Comparison of ENCODE assay signal across 8 cellular contexts in genomic region chr7:37352974-37353948, GRCh38.
DNase-seq lines count a peak whose midpoint lies in the region; ATAC-seq and TF ChIP-seq lines count a peak whose summit lies in the region.

No MANE protein-coding gene starts in this region.

- H3K9ac ChIP-seq in skeletal muscle tissue (ENCODE audit: low read depth in 1 of 3, low read length in 3 of 3), result no peak overlapping the region

- H3K27me3 Mint-ChIP-seq in WTC11 (ENCODE audit: low read depth), result no peaks in the 10 kb centered on the region

- no peaks in the 10 kb centered on the region for H3K9me3 Mint-ChIP-seq in WTC11

- POLR2A ChIA-PET in WTC11 (lab: Charles Lee), result no interaction called here

- H3K36me3 ChIP-seq in skeletal muscle tissue (ENCODE audit: control insufficient read depth in 3 of 3, insufficient read depth in 3 of 3, low read length in 3 of 3), result no peaks in the 10 kb centered on the region

- H3K4me3 Mint-ChIP-seq in WTC11, result no peak overlapping the region

- CTCF ChIA-PET in WTC11 (lab: Charles Lee), result interaction anchor here (0.6 to 3.4 kb wide), 7 partner anchors 20 to 145 kb away, joined by 3 to 26 read pairs (median 5); no protein-coding TSS in a partner anchor

- H3K27ac Mint-ChIP-seq in WTC11, result peak overlapping the region; percentile 92

- H3K4me1 ChIP-seq in skeletal muscle tissue (ENCODE audit: control insufficient read depth in 3 of 3, insufficient read depth in 3 of 3, low read length in 3 of 3), result peaks cover 5 to 28% (median 22%) of the 10 kb centered on the region in 3 donors

- H3K36me3 Mint-ChIP-seq in WTC11, result no peaks in the 10 kb centered on the region

- H3K27ac ChIP-seq in dorsolateral prefrontal cortex (peak overlapping the region in 45 of 59 donors; percentile 3 to 82 (median 64)), skeletal muscle tissue (ENCODE audit: low read depth, low read length) (peak overlapping the region; percentile 54)

- DNase-seq in HUDEP-2 (lab: John Stamatoyannopoulos, UW; ENCODE audit: unreplicated experiment in 76 of 76) (peak in 51 of 76 experiments; percentile 12 to 84 (median 55)), WTC11 (ENCODE audit: low spot score) (peak; percentile 42), dorsolateral prefrontal cortex (no peak), putamen (ENCODE audit: low spot score) (no peak), hypothalamus (lab: John Stamatoyannopoulos, UW) (no peak)

- no peaks in the 10 kb centered on the region for H3K9me3 ChIP-seq in skeletal muscle tissue (ENCODE audit: control insufficient read depth in 3 of 3, low read length in 3 of 3)

- H3K4me3 ChIP-seq in dorsolateral prefrontal cortex, result peak overlapping the region in 20 of 59 donors; percentile 0 to 37 (median 20)
- no peak overlapping the region for H3K4me3 ChIP-seq in skeletal muscle tissue (ENCODE audit: low read length in 3 of 3)

- intact Hi-C loops in dorsolateral prefrontal cortex (cut with DNase I), result loop anchor here in 1 of 2 donors (5.0 kb wide), 1 partner anchor 74 kb away; no protein-coding TSS in a partner anchor

- ATAC-seq in GM21515 (IDR thresholded peaks at IDR 0.05; ENCODE audit: unreplicated experiment) (peak; percentile 57), WTC11 (peak; percentile 84)

- peaks cover 31% of the 10 kb centered on the region for H3K4me1 Mint-ChIP-seq in WTC11

- H3K27me3 ChIP-seq in dorsolateral prefrontal cortex, result no peaks in the 10 kb centered on the region
- no peaks in the 10 kb centered on the region for H3K27me3 ChIP-seq in skeletal muscle tissue (ENCODE audit: control insufficient read depth in 3 of 3, insufficient read depth in 3 of 3, low read length in 3 of 3)

- TF ChIP-seq CTCF in GM12801 (IDR thresholded peaks at IDR 0.05; ENCODE audit: extremely low read depth, insufficient read length), result peak; percentile 79
- peak; percentile 24; the same call in 1 of the 2 replicates for TF ChIP-seq CTCF in WTC11 (IDR thresholded peaks at IDR 0.05)
- peak in 9 of 56 donors; percentile 5 to 31 (median 15) for TF ChIP-seq CTCF in dorsolateral prefrontal cortex (IDR thresholded peaks at IDR 0.05 in 54 of 56, conservative IDR thresholded peaks at IDR 0.05 in 2 of 56; ENCODE audit: low read depth in 1 of 56, partially characterized antibody in 56 of 56)

TF ChIP-seq in WTC11, 78 proteins besides CTCF, POLR2A, EP300 and RAD21:
- TF ChIP-seq, protein P1, sequence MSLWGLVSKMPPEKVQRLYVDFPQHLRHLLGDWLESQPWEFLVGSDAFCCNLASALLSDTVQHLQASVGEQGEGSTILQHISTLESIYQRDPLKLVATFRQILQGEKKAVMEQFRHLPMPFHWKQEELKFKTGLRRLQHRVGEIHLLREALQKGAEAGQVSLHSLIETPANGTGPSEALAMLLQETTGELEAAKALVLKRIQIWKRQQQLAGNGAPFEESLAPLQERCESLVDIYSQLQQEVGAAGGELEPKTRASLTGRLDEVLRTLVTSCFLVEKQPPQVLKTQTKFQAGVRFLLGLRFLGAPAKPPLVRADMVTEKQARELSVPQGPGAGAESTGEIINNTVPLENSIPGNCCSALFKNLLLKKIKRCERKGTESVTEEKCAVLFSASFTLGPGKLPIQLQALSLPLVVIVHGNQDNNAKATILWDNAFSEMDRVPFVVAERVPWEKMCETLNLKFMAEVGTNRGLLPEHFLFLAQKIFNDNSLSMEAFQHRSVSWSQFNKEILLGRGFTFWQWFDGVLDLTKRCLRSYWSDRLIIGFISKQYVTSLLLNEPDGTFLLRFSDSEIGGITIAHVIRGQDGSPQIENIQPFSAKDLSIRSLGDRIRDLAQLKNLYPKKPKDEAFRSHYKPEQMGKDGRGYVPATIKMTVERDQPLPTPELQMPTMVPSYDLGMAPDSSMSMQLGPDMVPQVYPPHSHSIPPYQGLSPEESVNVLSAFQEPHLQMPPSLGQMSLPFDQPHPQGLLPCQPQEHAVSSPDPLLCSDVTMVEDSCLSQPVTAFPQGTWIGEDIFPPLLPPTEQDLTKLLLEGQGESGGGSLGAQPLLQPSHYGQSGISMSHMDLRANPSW (CRISPR knock-in tag; conservative IDR thresholded peaks at IDR 0.05; ENCODE audit: low read depth), result no peak
- peak; percentile 58 for TF ChIP-seq NFYB (CRISPR knock-in tag; conservative IDR thresholded peaks at IDR 0.05; ENCODE audit: low read depth)
- no peak for TF ChIP-seq ATF3 (CRISPR knock-in tag; conservative IDR thresholded peaks at IDR 0.05)

Comparison
In these comparisons a context has a peak if more than half of its experiments do, and no peak if none do; other contexts are left out.
1. DNase-seq: peak in HUDEP-2 (51 of 76) and WTC11 (single experiment); none in dorsolateral prefrontal cortex (0 of 10), putamen (single experiment) and hypothalamus (0 of 51).